34 cellular contexts compared by ENCODE assay signal in the genomic region with DNA sequence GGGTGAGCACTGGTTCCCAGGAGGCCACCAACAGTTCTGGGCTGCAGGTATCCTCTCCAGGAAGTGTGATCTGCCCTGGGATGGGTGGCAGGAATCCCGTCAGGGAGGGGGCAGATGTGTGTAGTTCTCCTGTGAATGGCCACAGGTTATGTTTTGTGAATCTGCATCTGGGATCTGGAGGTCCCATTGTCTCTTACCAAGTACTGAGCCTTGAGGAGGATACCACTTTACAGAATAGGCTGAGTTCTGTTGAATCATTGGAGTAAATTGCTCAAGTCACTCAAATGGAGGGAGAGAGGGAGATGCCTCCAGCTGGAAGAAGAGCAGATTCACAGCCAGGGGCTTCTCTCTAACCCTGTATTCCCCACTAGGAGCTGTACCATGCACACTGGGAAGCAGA.
"Had no signal": no experiment of that assay in that cellular context is flagged by ENCODE, and none has a peak within 500 bp of the region (broad histone marks: within the 10 kb centered on the region; RNA-seq: fewer than 3 reads in every experiment).

No MANE protein-coding gene starts in this region.

- H3K27ac ChIP-seq: adrenal gland, body of pancreas, brain microvascular endothelial cell, breast epithelium had no signal

- H3K4me3 Mint-ChIP-seq: activated B cell treated with CpG ODN at 0.5 μM for 24 hours; activated CD4-positive, alpha-beta memory T cell treated with anti-CD3 and anti-CD28 coated beads, Interleukin-2, amount 10 ng/mL, durations not matched to agents 7 days and 5 days; activated CD4-positive, alpha-beta T cell treated with anti-CD3 and anti-CD28 coated beads, Interleukin-2, amount 10 ng/mL, durations not matched to agents 24 days and 14 days; activated CD8-positive, alpha-beta memory T cell treated with anti-CD3 and anti-CD28 coated beads, Interleukin-2, amount 10 ng/mL, durations not matched to agents 7 days and 5 days; activated CD8-positive, alpha-beta T cell treated with anti-CD3 and anti-CD28 coated beads, Interleukin-2, amount 10 ng/mL, durations not matched to agents 7 days and 5 days; activated naive CD4-positive, alpha-beta T cell treated with anti-CD3 and anti-CD28 coated beads for 36 hours; activated naive CD8-positive, alpha-beta T cell treated with anti-CD3 and anti-CD28 coated beads for 36 hours; activated T-cell treated with anti-CD3 and anti-CD28 coated beads, Interleukin-2, amount 50 U/mL, for 24 hours; activated T-helper 17 cell treated with anti-CD3 and anti-CD28 coated beads, Interleukin-2, amount 50 U/mL, for 72 hours; T-cell; T-helper 2 cell treated with Interferon-gamma antibody and Interleukin-4, amounts not matched to agents 5 μg/mL and 100 μg/mL, for 36 hours had no signal

- FAIRE-seq: astrocyte, TTC549 had no signal

- H3K27me3 Mint-ChIP-seq: activated B cell treated with CpG ODN at 0.5 μM for 24 hours; activated CD4-positive, alpha-beta memory T cell treated with anti-CD3 and anti-CD28 coated beads, Interleukin-2, amount 10 ng/mL, durations not matched to agents 7 days and 5 days; activated CD4-positive, alpha-beta T cell treated with anti-CD3 and anti-CD28 coated beads, Interleukin-2, amount 10 ng/mL, durations not matched to agents 24 days and 14 days; activated CD8-positive, alpha-beta memory T cell treated with anti-CD3 and anti-CD28 coated beads, Interleukin-2, amount 10 ng/mL, durations not matched to agents 7 days and 5 days; activated naive CD8-positive, alpha-beta T cell treated with anti-CD3 and anti-CD28 coated beads for 36 hours; activated T-cell treated with anti-CD3 and anti-CD28 coated beads, Interleukin-2, amount 50 U/mL, for 24 hours; T-cell had no signal

- H3K9me3 Mint-ChIP-seq: activated B cell treated with CpG ODN at 0.5 μM for 24 hours; activated CD4-positive, alpha-beta memory T cell treated with anti-CD3 and anti-CD28 coated beads, Interleukin-2, amount 10 ng/mL, durations not matched to agents 7 days and 5 days; activated CD4-positive, alpha-beta T cell treated with anti-CD3 and anti-CD28 coated beads, Interleukin-2, amount 10 ng/mL, durations not matched to agents 24 days and 14 days; activated naive CD4-positive, alpha-beta T cell treated with anti-CD3 and anti-CD28 coated beads for 36 hours; activated naive CD8-positive, alpha-beta T cell treated with anti-CD3 and anti-CD28 coated beads for 36 hours; activated T-cell treated with anti-CD3 and anti-CD28 coated beads, Interleukin-2, amount 50 U/mL, for 24 hours; activated T-helper 17 cell treated with anti-CD3 and anti-CD28 coated beads, Interleukin-2, amount 50 U/mL, for 72 hours; T-cell; T-helper 2 cell treated with Interferon-gamma antibody and Interleukin-4, amounts not matched to agents 5 μg/mL and 100 μg/mL, for 36 hours had no signal

- H3K36me3 Mint-ChIP-seq: activated CD8-positive, alpha-beta memory T cell treated with anti-CD3 and anti-CD28 coated beads, Interleukin-2, amount 10 ng/mL, durations not matched to agents 7 days and 5 days; activated naive CD4-positive, alpha-beta T cell treated with anti-CD3 and anti-CD28 coated beads, Interleukin-2, amount 50 U/mL, for 72 hours; activated naive CD8-positive, alpha-beta T cell treated with anti-CD3 and anti-CD28 coated beads for 36 hours; T-cell had no signal

- H3K4me1 Mint-ChIP-seq: activated B cell treated with CpG ODN at 0.5 μM for 24 hours; activated CD4-positive, alpha-beta memory T cell treated with anti-CD3 and anti-CD28 coated beads, Interleukin-2, amount 10 ng/mL, durations not matched to agents 7 days and 5 days; activated CD4-positive, alpha-beta T cell treated with anti-CD3 and anti-CD28 coated beads, Interleukin-2, amount 10 ng/mL, durations not matched to agents 24 days and 14 days; activated CD8-positive, alpha-beta memory T cell treated with anti-CD3 and anti-CD28 coated beads, Interleukin-2, amount 10 ng/mL, durations not matched to agents 7 days and 5 days; activated naive CD8-positive, alpha-beta T cell treated with anti-CD3 and anti-CD28 coated beads for 36 hours; activated T-helper 17 cell treated with anti-CD3 and anti-CD28 coated beads, Interleukin-2, amount 50 U/mL, for 72 hours; T-cell had no signal

- DNase-seq: activated B cell treated with CpG ODN at 0.5 μM for 24 hours; activated CD4-positive, alpha-beta memory T cell treated with anti-CD3 and anti-CD28 coated beads, Interleukin-2, amount 10 ng/mL, durations not matched to agents 7 days and 5 days; activated CD4-positive, alpha-beta T cell treated with anti-CD3 and anti-CD28 coated beads for 4 hours; activated CD4-positive, alpha-beta T cell treated with anti-CD3 and anti-CD28 coated beads, Interleukin-2, amount 10 ng/mL, durations not matched to agents 24 days and 14 days; activated CD4-positive, alpha-beta T cell treated with anti-CD3 and anti-CD28 coated beads, Interleukin-2, amount 50 U/mL, for 1 hour; activated CD4-positive, alpha-beta T cell treated with anti-CD3 and anti-CD28 coated beads, Interleukin-2, amount 50 U/mL, for 4 hours; activated CD4-positive, CD25-positive, alpha-beta regulatory T cell treated with anti-CD3 and anti-CD28 coated beads, Interleukin-2, amount 50 U/mL, for 72 hours; activated CD8-positive, alpha-beta memory T cell treated with anti-CD3 and anti-CD28 coated beads for 24 hours; activated CD8-positive, alpha-beta memory T cell treated with anti-CD3 and anti-CD28 coated beads, Interleukin-2, amount 10 ng/mL, durations not matched to agents 7 days and 5 days; activated CD8-positive, alpha-beta memory T cell treated with anti-CD3 and anti-CD28 coated beads, Interleukin-2, amount 50 U/mL, for 48 hours; activated CD8-positive, alpha-beta T cell treated with anti-CD3 and anti-CD28 coated beads, Interleukin-2, amount 10 ng/mL, durations not matched to agents 7 days and 5 days; activated effector memory CD4-positive, alpha-beta T cell treated with anti-CD3 and anti-CD28 coated beads, Interleukin-2, amount 50 U/mL, for 16 hours; activated gamma-delta T cell treated with Interleukin-2 at 50 U/mL for 16 hours; activated naive CD4-positive, alpha-beta T cell; activated naive CD4-positive, alpha-beta T cell treated with anti-CD3 and anti-CD28 coated beads for 36 hours; activated naive CD4-positive, alpha-beta T cell treated with anti-CD3 and anti-CD28 coated beads, Interleukin-2, amount 50 U/mL, for 16 hours; activated naive CD8-positive, alpha-beta T cell treated with anti-CD3 and anti-CD28 coated beads for 36 hours; activated T-cell treated with anti-CD3 and anti-CD28 coated beads, Interleukin-2, amount 50 U/mL, for 24 hours; activated T-cell treated with anti-CD3 and anti-CD28 coated beads, Interleukin-2, amount 50 U/mL, for 48 hours; adrenal gland; amniotic stem cell; aorta; body of pancreas; brain microvascular endothelial cell; central memory CD4-positive, alpha-beta T cell; T-cell; T-helper 2 cell; T-helper 9 cell had no signal

- ATAC-seq: activated CD8-positive, alpha-beta memory T cell treated with anti-CD3 and anti-CD28 coated beads, Interleukin-2, amount 10 ng/mL, durations not matched to agents 7 days and 5 days; activated CD8-positive, alpha-beta T cell treated with anti-CD3 and anti-CD28 coated beads, Interleukin-2, amount 10 ng/mL, durations not matched to agents 7 days and 5 days; activated naive CD4-positive, alpha-beta T cell treated with anti-CD3 and anti-CD28 coated beads, Interleukin-2, amount 50 U/mL, for 72 hours; activated T-helper 17 cell treated with anti-CD3 and anti-CD28 coated beads, Interleukin-2, amount 50 U/mL, for 72 hours; body of pancreas; T-cell had no signal

- H3K27ac Mint-ChIP-seq: activated B cell treated with CpG ODN at 0.5 μM for 24 hours; activated CD4-positive, alpha-beta memory T cell treated with anti-CD3 and anti-CD28 coated beads, Interleukin-2, amount 10 ng/mL, durations not matched to agents 7 days and 5 days; activated CD4-positive, alpha-beta T cell treated with anti-CD3 and anti-CD28 coated beads, Interleukin-2, amount 10 ng/mL, durations not matched to agents 24 days and 14 days; activated CD8-positive, alpha-beta memory T cell treated with anti-CD3 and anti-CD28 coated beads, Interleukin-2, amount 10 ng/mL, durations not matched to agents 7 days and 5 days; activated CD8-positive, alpha-beta T cell treated with anti-CD3 and anti-CD28 coated beads, Interleukin-2, amount 10 ng/mL, durations not matched to agents 7 days and 5 days; activated naive CD4-positive, alpha-beta T cell treated with anti-CD3 and anti-CD28 coated beads for 36 hours; activated naive CD4-positive, alpha-beta T cell treated with anti-CD3 and anti-CD28 coated beads, Interleukin-2, amount 50 U/mL, for 72 hours; activated naive CD8-positive, alpha-beta T cell treated with anti-CD3 and anti-CD28 coated beads for 36 hours; activated T-cell treated with anti-CD3 and anti-CD28 coated beads, Interleukin-2, amount 50 U/mL, for 24 hours; activated T-helper 17 cell treated with anti-CD3 and anti-CD28 coated beads, Interleukin-2, amount 50 U/mL, for 72 hours; T-cell; T-helper 2 cell treated with Interferon-gamma antibody and Interleukin-4, amounts not matched to agents 5 μg/mL and 100 μg/mL, for 36 hours had no signal

- H3K9me3 ChIP-seq: adrenal gland, body of pancreas, breast epithelium had no signal
